In genomic region chr17:39639566-39640458, GRCh38 we compare ENCODE assay signal across 13 cellular contexts. TPM values are rescaled to one million over a fixed set of nuclear protein-coding genes. Genes with fewer than 3 reads are reported as not detected.
A peak's percentile ranks its signal among the peaks of the same experiment; 100 is the strongest.
DNase-seq lines count a peak whose midpoint lies in the region; ATAC-seq and TF ChIP-seq lines count a peak whose summit lies in the region.
"Had no signal": no experiment of that assay in that cellular context is flagged by ENCODE, and none has a peak within 500 bp of the region (broad histone marks: within the 10 kb centered on the region; RNA-seq: fewer than 3 reads in every experiment).

No MANE protein-coding gene starts in this region.

- H3K9me2 ChIP-seq in hepatocyte (replicated peaks; ENCODE audit: insufficient read depth): no peaks in the 10 kb centered on the region

- H3K9me3 Mint-ChIP-seq in WTC11: no peaks in the 10 kb centered on the region

- peaks cover 9% of the 10 kb centered on the region for H4K20me1 ChIP-seq in hepatocyte (ENCODE audit: insufficient read depth, poor library complexity, severe bottlenecking)

- H3K4me1 ChIP-seq in hepatocyte (ENCODE audit: insufficient read depth) (peaks cover 38% of the 10 kb centered on the region), skeletal muscle tissue (ENCODE audit: control insufficient read depth in 3 of 3, insufficient read depth in 3 of 3, low read length in 3 of 3) (peaks cover 38 to 90% (median 62%) of the 10 kb centered on the region in 3 donors)

- ATAC-seq in WTC11: no peak
- ATAC-seq in HG03520 (IDR thresholded peaks at IDR 0.05; ENCODE audit: unreplicated experiment): no peak
- ATAC-seq: HCT116 had no signal

- H3K27ac ChIP-seq in hepatocyte (no peak overlapping the region), skeletal muscle tissue (ENCODE audit: low read depth, low read length) (no peak overlapping the region)
- H3K27ac ChIP-seq: uterus had no signal

- peak; percentile 21 for DNase-seq in EL
- no peak for DNase-seq in WTC11 (ENCODE audit: low spot score)
- DNase-seq in hepatocyte (ENCODE audit: low spot score): no peak
- DNase-seq in HEK293T (ENCODE audit: extremely low spot score): no peak
- DNase-seq in GM10248 (ENCODE audit: extremely low spot score): no peak
- DNase-seq: NCI-H1930, NCI-H526, uterus had no signal

- H3K27ac Mint-ChIP-seq in WTC11: peak overlapping the region; percentile 80
- H3K27ac Mint-ChIP-seq: progenitor cell of endocrine pancreas had no signal

- TF ChIP-seq CTCF in WTC11 (IDR thresholded peaks at IDR 0.05): no peak
- no peak for TF ChIP-seq CTCF in hepatocyte (IDR thresholded peaks at IDR 0.05; ENCODE audit: poor library complexity)
- TF ChIP-seq CTCF in GM10248 (IDR thresholded peaks at IDR 0.05; ENCODE audit: control extremely low read depth, extremely low read depth, low read depth, missing control alignments): no peak

- H3K4me3 Mint-ChIP-seq in WTC11: peak overlapping the region; percentile 4

- peaks cover 68% of the 10 kb centered on the region for H3K4me1 Mint-ChIP-seq in WTC11

- H3K27me3 ChIP-seq in hepatocyte (no peaks in the 10 kb centered on the region), skeletal muscle tissue (ENCODE audit: control insufficient read depth in 3 of 3, insufficient read depth in 3 of 3, low read length in 3 of 3) (no peaks in the 10 kb centered on the region)
- H3K27me3 ChIP-seq: uterus had no signal

- H3K9ac ChIP-seq in skeletal muscle tissue (ENCODE audit: low read depth in 1 of 3, low read length in 3 of 3): peak overlapping the region in 2 of 3 donors; percentile 14 to 57

- peaks cover 76% of the 10 kb centered on the region for H3K79me2 ChIP-seq in hepatocyte

- CTCF ChIA-PET in WTC11 (lab: Charles Lee) (interaction anchor here (0.9 to 23.6 kb wide), 8 partner anchors 9 to 36 kb away, joined by 3 to 851 read pairs (median 5); no protein-coding TSS in a partner anchor), HEK293T (lab: Yijun Ruan, JAX) (interaction anchor here (1.1 to 1.9 kb wide), 2 partner anchors 14 to 19 kb away, joined by 5 to 7 read pairs; no protein-coding TSS in a partner anchor), GM10248 (lab: Yijun Ruan, JAX) (interaction anchor here (0.8 to 9.7 kb wide), 6 partner anchors 9 to 90 kb away, joined by 3 to 112 read pairs (median 6); no protein-coding TSS in a partner anchor)

- no peaks in the 10 kb centered on the region for H3K9me3 ChIP-seq in hepatocyte (ENCODE audit: low read depth)
- H3K9me3 ChIP-seq in skeletal muscle tissue (ENCODE audit: control insufficient read depth in 3 of 3, low read length in 3 of 3): no peaks in the 10 kb centered on the region
- H3K9me3 ChIP-seq: uterus had no signal

- no peaks in the 10 kb centered on the region for H3K27me3 Mint-ChIP-seq in WTC11 (ENCODE audit: low read depth)
- H3K27me3 Mint-ChIP-seq: progenitor cell of endocrine pancreas had no signal

- 85% methylated on average over 11 of the region's 11 CpGs for WGBS in hepatocyte (ENCODE audit: low lambda C conversion rate, missing lambda C conversion rate)

- H2AFZ ChIP-seq in hepatocyte: no peak overlapping the region

- H3K36me3 ChIP-seq in hepatocyte (replicated peaks; ENCODE audit: insufficient read depth, low read depth): no peaks in the 10 kb centered on the region
- peaks cover 0 to 2% (median 2%) of the 10 kb centered on the region in 3 donors for H3K36me3 ChIP-seq in skeletal muscle tissue (ENCODE audit: control insufficient read depth in 3 of 3, insufficient read depth in 3 of 3, low read length in 3 of 3)
- H3K36me3 ChIP-seq: uterus had no signal

- H3K4me3 ChIP-seq in hepatocyte (no peak overlapping the region), skeletal muscle tissue (ENCODE audit: low read length in 3 of 3) (no peak overlapping the region)
- H3K4me3 ChIP-seq: uterus had no signal

- no peaks in the 10 kb centered on the region for H3K36me3 Mint-ChIP-seq in WTC11

- peak overlapping the region; percentile 87 for H3K4me2 ChIP-seq in hepatocyte

- POLR2A ChIA-PET in WTC11 (lab: Charles Lee): no interaction called here
- POLR2A ChIA-PET in HEK293T (lab: Yijun Ruan, JAX): no interaction called here
- POLR2A ChIA-PET in GM10248 (lab: Yijun Ruan, JAX): no interaction called here

TF ChIP-seq in WTC11, 78 proteins besides CTCF, POLR2A, EP300 and RAD21 (continues in another document):
- TF ChIP-seq NR1H2 (CRISPR knock-in tag; IDR thresholded peaks at IDR 0.05) (no peak), AR (CRISPR knock-in tag; IDR thresholded peaks at IDR 0.05) (no peak), ZNF263 (CRISPR knock-in tag; IDR thresholded peaks at IDR 0.05; ENCODE audit: low read depth) (no peak)
- TF ChIP-seq, protein P1, sequence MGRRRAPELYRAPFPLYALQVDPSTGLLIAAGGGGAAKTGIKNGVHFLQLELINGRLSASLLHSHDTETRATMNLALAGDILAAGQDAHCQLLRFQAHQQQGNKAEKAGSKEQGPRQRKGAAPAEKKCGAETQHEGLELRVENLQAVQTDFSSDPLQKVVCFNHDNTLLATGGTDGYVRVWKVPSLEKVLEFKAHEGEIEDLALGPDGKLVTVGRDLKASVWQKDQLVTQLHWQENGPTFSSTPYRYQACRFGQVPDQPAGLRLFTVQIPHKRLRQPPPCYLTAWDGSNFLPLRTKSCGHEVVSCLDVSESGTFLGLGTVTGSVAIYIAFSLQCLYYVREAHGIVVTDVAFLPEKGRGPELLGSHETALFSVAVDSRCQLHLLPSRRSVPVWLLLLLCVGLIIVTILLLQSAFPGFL (CRISPR knock-in tag; IDR thresholded peaks at IDR 0.05; ENCODE audit: borderline replicate concordance): no peak

TF ChIP-seq in HEK293T, 16 proteins besides CTCF, POLR2A, EP300 and RAD21:
- TF ChIP-seq TARDBP (IDR thresholded peaks at IDR 0.05): no peak
- TF ChIP-seq ELF4 (IDR thresholded peaks at IDR 0.05): no peak
- TF ChIP-seq SP1 (IDR thresholded peaks at IDR 0.05): no peak
- TF ChIP-seq FOXA1 (IDR thresholded peaks at IDR 0.05): no peak
- TF ChIP-seq ARNT (IDR thresholded peaks at IDR 0.05): no peak

RNA-seq across cellular contexts. Expression of gene STARD3, which starts 2.9 kb away (rescaled TPM):
- total RNA-seq in WTC11 (2021) (64.9 to 75.3 TPM (median 65.4 TPM) in 3 replicates), hepatocyte (61.6 and 76.5 TPM in 2 replicates), skeletal muscle tissue (11.5 TPM)
- 89.0 and 90.3 TPM in 2 replicates for polyA plus RNA-seq in hepatocyte

RNA-seq across cellular contexts. Expression of gene PPP1R1B, which starts 13.1 kb away (rescaled TPM):
- total RNA-seq in WTC11 (2021) (15.0 to 20.5 TPM (median 15.2 TPM) in 3 replicates), hepatocyte (1.5 TPM in 2 replicates), skeletal muscle tissue (3.1 TPM)
- 3.7 TPM in 2 replicates for polyA plus RNA-seq in hepatocyte
- total RNA-seq: M059J, progenitor cell of endocrine pancreas had no signal

RNA-seq across cellular contexts. Expression of gene TCAP, which starts 25.3 kb away (rescaled TPM):
- total RNA-seq in WTC11 (2021) (2.5 to 2.9 TPM (median 2.8 TPM) in 3 replicates), hepatocyte (0.90 and 1.0 TPM in 2 replicates), skeletal muscle tissue (78.8 TPM)
- 0.64 and 0.66 TPM in 2 replicates for polyA plus RNA-seq in hepatocyte
- total RNA-seq: M059J had no signal

RNA-seq across cellular contexts. Expression of gene PNMT, which starts 28.4 kb away (rescaled TPM):
- 2.4 to 3.1 TPM (median 2.7 TPM) in 3 replicates for total RNA-seq in WTC11 (2021)
- total RNA-seq in hepatocyte: 51.9 and 64.5 TPM in 2 replicates
- 203 and 204 TPM in 2 replicates for polyA plus RNA-seq in hepatocyte
- 0.52 TPM for total RNA-seq in skeletal muscle tissue
- total RNA-seq: M059J had no signal

RNA-seq across cellular contexts. Expression of gene NEUROD2, which starts 32.1 kb away (rescaled TPM):
- total RNA-seq in WTC11 (2021) (not detected in 3 replicates), hepatocyte (not detected in 2 replicates), skeletal muscle tissue (not detected)
- polyA plus RNA-seq in hepatocyte: not detected in 2 replicates
- total RNA-seq: M059J, progenitor cell of endocrine pancreas, uterus had no signal

Comparison
In these comparisons a context has a peak if more than half of its experiments do, and no peak if none do; other contexts are left out.
1. RNA of gene TCAP, which starts 25.3 kb away (total RNA-seq): 78.8 TPM in skeletal muscle tissue (single experiment); 2.5 to 2.9 TPM in WTC11 and 0.90 to 1.0 TPM in hepatocyte; every median in the first group is over 10 times any median in the second.